In the genomic region with DNA sequence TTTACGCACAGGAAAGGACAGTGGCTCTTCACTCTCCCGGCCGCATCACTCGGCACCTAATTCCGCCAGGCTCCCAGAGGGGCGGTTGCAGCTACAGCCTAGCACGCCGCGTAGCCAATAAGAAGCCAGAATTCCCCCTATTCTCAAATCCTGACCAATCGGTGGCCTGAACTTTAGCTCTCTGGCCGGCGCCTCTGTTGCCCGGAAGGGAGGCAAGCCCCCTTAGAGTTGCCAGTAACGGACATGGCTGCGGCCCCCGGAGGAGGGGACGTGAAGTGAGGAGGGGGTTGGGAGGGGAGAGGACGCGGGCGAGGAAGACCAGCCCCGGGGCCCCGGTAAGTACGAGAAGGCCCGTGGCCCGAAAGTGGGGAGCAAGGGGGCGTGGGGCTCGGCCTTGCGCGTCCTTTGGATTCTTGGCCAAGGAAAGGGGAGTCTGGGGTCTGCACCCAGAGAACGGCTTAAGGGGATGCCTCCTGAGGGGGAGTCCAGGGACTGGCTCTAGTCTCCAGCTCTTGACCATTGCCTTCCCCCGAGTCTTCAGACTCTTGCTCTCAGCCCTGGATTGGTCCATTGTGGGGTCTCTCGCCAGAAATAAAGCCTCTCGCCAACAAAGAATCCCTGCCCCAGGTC, we compare ENCODE assay signal across 8 cellular contexts. TPM values are rescaled to one million over a fixed set of nuclear protein-coding genes. Genes with fewer than 3 reads are reported as not detected.
A peak's percentile ranks its signal among the peaks of the same experiment; 100 is the strongest.
DNase-seq lines count a peak whose midpoint lies in the region; ATAC-seq lines count a peak whose summit lies in the region.

Gene TMEM94, plus strand, starts transcription at position 219 of the 630 bp plus-strand sequence. CDS start 15,271 bp downstream, outside the sequence.

- H3K9me3 ChIP-seq in CD8-positive, alpha-beta memory T cell (ENCODE audit: low read length), result no peaks in the 10 kb centered on the region

- peaks cover 0 to 2% of the 10 kb centered on the region in 2 donors for H3K27me3 Mint-ChIP-seq in CD8-positive, alpha-beta memory T cell
- no peaks in the 10 kb centered on the region for H3K27me3 Mint-ChIP-seq in effector memory CD8-positive, alpha-beta T cell

- H3K4me1 Mint-ChIP-seq in CD8-positive, alpha-beta memory T cell, result peaks cover 30 to 47% (median 33%) of the 10 kb centered on the region in 3 donors
- H3K4me1 Mint-ChIP-seq in effector memory CD8-positive, alpha-beta T cell (ENCODE audit: low read depth in 2 of 2), result peaks cover 20 to 25% of the 10 kb centered on the region in 2 donors

- H3K36me3 ChIP-seq in CD8-positive, alpha-beta memory T cell (ENCODE audit: insufficient read depth, low read length), result no peaks in the 10 kb centered on the region

- H3K27ac Mint-ChIP-seq in CD8-positive, alpha-beta memory T cell, result peak within 1 kb of the TSS; percentile 65 to 98 (median 94)
- peak within 1 kb of the TSS; percentile 90 to 94 for H3K27ac Mint-ChIP-seq in effector memory CD8-positive, alpha-beta T cell

- H3K36me3 Mint-ChIP-seq in CD8-positive, alpha-beta memory T cell, result peaks cover 0 to 10% (median 1%) of the 10 kb centered on the region in 3 donors
- H3K36me3 Mint-ChIP-seq in effector memory CD8-positive, alpha-beta T cell (ENCODE audit: insufficient read depth), result peaks cover 6% of the 10 kb centered on the region

- POLR2A ChIA-PET in CD8-positive, alpha-beta memory T cell (lab: Charles Lee), result interaction anchor here (0.5 to 2.6 kb wide), 13 partner anchors 22 to 399 kb away, joined by 3 to 14 read pairs (median 6); partner anchors contain the start of genes GGA3, LLGL2, MRPS7 and SLC25A19
- POLR2A ChIA-PET in activated CD8-positive, alpha-beta memory T cell treated with anti-CD3 and anti-CD28 coated beads for 36 hours (lab: Charles Lee), result interaction anchor here (0.5 to 2.1 kb wide), 8 partner anchors 21 to 329 kb away, joined by 3 to 10 read pairs (median 6); partner anchors contain the start of genes SLC25A19 and TSEN54

- peak within 1 kb of the TSS; percentile 92 to 99 (median 94) for H3K4me3 Mint-ChIP-seq in CD8-positive, alpha-beta memory T cell
- peak within 1 kb of the TSS; percentile 91 to 92 for H3K4me3 Mint-ChIP-seq in effector memory CD8-positive, alpha-beta T cell

- CTCF ChIA-PET in CD8-positive, alpha-beta memory T cell (lab: Charles Lee), result interaction anchor here (0.8 to 2.1 kb wide), 11 partner anchors 9 to 343 kb away, joined by 3 to 13 read pairs (median 3); partner anchors contain the start of genes MRPS7, SMIM5 and TSEN54
- CTCF ChIA-PET in activated CD8-positive, alpha-beta memory T cell treated with anti-CD3 and anti-CD28 coated beads for 36 hours (lab: Charles Lee), result interaction anchor here (0.6 to 2.0 kb wide), 11 partner anchors 15 to 291 kb away, joined by 3 to 7 read pairs (median 5); partner anchors contain the start of genes MIF4GD, SMIM5 and TSEN54

- peaks cover 22% of the 10 kb centered on the region for H3K4me1 ChIP-seq in CD8-positive, alpha-beta memory T cell (ENCODE audit: insufficient read depth, low read length)

- H3K27me3 ChIP-seq in CD8-positive, alpha-beta memory T cell (ENCODE audit: insufficient read depth, low read length, poor library complexity, severe bottlenecking), result no peaks in the 10 kb centered on the region

- H3K27ac ChIP-seq in CD8-positive, alpha-beta memory T cell (ENCODE audit: low read depth, low read length), result peak within 1 kb of the TSS; percentile 87

- H3K4me3 ChIP-seq in CD8-positive, alpha-beta memory T cell (ENCODE audit: low read length), result peak within 1 kb of the TSS; percentile 98

- peak; percentile 84 to 95 (median 90) for DNase-seq in CD8-positive, alpha-beta memory T cell
- DNase-seq in HT-29 (ENCODE audit: low spot score), result peak; percentile 97
- peak; percentile 94 to 97 for DNase-seq in NOMO-1 (lab: John Stamatoyannopoulos, UW; ENCODE audit: unreplicated experiment in 2 of 2)
- peak; percentile 87 to 90 (median 89) for DNase-seq in effector memory CD8-positive, alpha-beta T cell
- DNase-seq in medulla oblongata (ENCODE audit: extremely low spot score), result peak; percentile 100
- DNase-seq in stimulated activated CD8-positive, alpha-beta memory T cell treated with anti-CD3 and anti-CD28 coated beads, Interleukin-12 subunit alpha, Interleukin-12 subunit beta, amount 100 ng/mL, for 1 hour (ENCODE audit: low read depth), result peak; percentile 85

- no peaks in the 10 kb centered on the region for H3K9me3 Mint-ChIP-seq in CD8-positive, alpha-beta memory T cell
- no peaks in the 10 kb centered on the region for H3K9me3 Mint-ChIP-seq in effector memory CD8-positive, alpha-beta T cell

- peak; percentile 79 for ATAC-seq in GM19468 (IDR thresholded peaks at IDR 0.05; ENCODE audit: extremely low read depth, unreplicated experiment)
- ATAC-seq in effector memory CD8-positive, alpha-beta T cell (replicated peaks), result peak; percentile 98

RNA-seq across cellular contexts. Expression of gene TMEM94, which starts in this region (rescaled TPM):
- total RNA-seq in CD8-positive, alpha-beta memory T cell, result 10 to 100 TPM; 63.3 to 66.0 TPM
- polyA plus RNA-seq in CD8-positive, alpha-beta memory T cell, result 18.8 TPM
- 34.9 and 50.5 TPM in 2 replicates for total RNA-seq in HT-29 (2014; rRNA removed; shearing (Covaris generic))
- total RNA-seq in activated CD8-positive, alpha-beta memory T cell treated with anti-CD3 and anti-CD28 coated beads for 36 hours, result 10 to 100 TPM; 61.5 TPM

Comparison
In these comparisons a context has a peak if more than half of its experiments do, and no peak if none do; other contexts are left out.
1. Peak in every context shown above with its lines: DNase-seq, ATAC-seq, H3K4me3 ChIP-seq and H3K27ac ChIP-seq.